ENCODE assay signal across 21 cellular contexts in genomic region chr17:59649886-59650285, GRCh38.
"Had no signal": no experiment of that assay in that cellular context is flagged by ENCODE, and none has a peak within 500 bp of the region (broad histone marks: within the 10 kb centered on the region; RNA-seq: fewer than 3 reads in every experiment).

No MANE protein-coding gene starts in this region.

- H3K4me3 ChIP-seq: coronary artery, esophagus muscularis mucosa, gastroesophageal sphincter, heart left ventricle, hepatocyte, lung, mucosa of descending colon, prostate gland, right atrium auricular region, spleen, stomach, thyroid gland had no signal

- H3K27ac ChIP-seq: coronary artery, esophagus muscularis mucosa, foreskin keratinocyte, gastroesophageal sphincter, heart left ventricle, hepatocyte, prostate gland, right atrium auricular region, spleen, stomach, thyroid gland had no signal

- ATAC-seq: foreskin keratinocyte; gastroesophageal sphincter; heart left ventricle; left lobe of liver; mucosa of descending colon; sciatic nerve; stimulated activated naive B cell treated with anti-CD40 and anti-IgM and Interleukin-4, amounts not matched to agents 10 μg/mL and 1 μg/mL and 100 μg/mL, for 72 hours had no signal

- H3K4me1 ChIP-seq: foreskin keratinocyte, prostate gland had no signal

- DNase-seq: dermis blood vessel endothelial cell; effector memory CD4-positive, alpha-beta T cell; foreskin keratinocyte; heart left ventricle; kidney; mucosa of descending colon; naive B cell; spleen; stimulated activated CD4-positive, alpha-beta T cell treated with anti-CD3 and anti-CD28 coated beads, Interleukin-4, amount 100 ng/mL, for 4 hours; stimulated activated naive B cell treated with anti-CD40 and anti-IgM and Interleukin-4, amounts not matched to agents 10 μg/mL and 1 μg/mL and 100 μg/mL, for 72 hours; stomach; thyroid gland had no signal

- H3K9me3 ChIP-seq: esophagus muscularis mucosa, gastroesophageal sphincter, mucosa of descending colon, prostate gland, right atrium auricular region, stomach, thyroid gland had no signal

- H2AFZ ChIP-seq: hepatocyte had no signal

- H3K4me2 ChIP-seq: hepatocyte had no signal

- H3K27me3 ChIP-seq: esophagus muscularis mucosa, foreskin keratinocyte, gastroesophageal sphincter, heart left ventricle, hepatocyte, right atrium auricular region, spleen, stomach, thyroid gland had no signal
